In genomic region chr3:26293351-26293750, GRCh38 we compare ENCODE assay signal across 28 cellular contexts.
"Had no signal": no experiment of that assay in that cellular context is flagged by ENCODE, and none has a peak within 500 bp of the region (broad histone marks: within the 10 kb centered on the region; RNA-seq: fewer than 3 reads in every experiment).

No MANE protein-coding gene starts in this region.

- DNase-seq: naive thymus-derived CD8-positive, alpha-beta T cell; occipital lobe; ovary; posterior cingulate gyrus; psoas muscle; right cardiac atrium; right lobe of liver; sigmoid colon; small intestine; stimulated activated CD4-positive, alpha-beta T cell treated with anti-CD3 and anti-CD28 coated beads, Interleukin-15, amount 100 ng/mL, for 24 hours; stimulated activated CD4-positive, alpha-beta T cell treated with anti-CD3 and anti-CD28 coated beads, Interleukin-2, amount 100 ng/mL, for 24 hours; stimulated activated CD4-positive, alpha-beta T cell treated with anti-CD3 and anti-CD28 coated beads, Interleukin-2, amount 100 ng/mL, for 48 hours; stimulated activated CD4-positive, alpha-beta T cell treated with anti-CD3 and anti-CD28 coated beads, Interleukin-4, amount 100 ng/mL, for 24 hours; stimulated activated naive B cell treated with anti-CD40 and anti-IgM and Interleukin-4, amounts not matched to agents 10 μg/mL and 1 μg/mL and 100 μg/mL, for 72 hours; stimulated activated naive CD4-positive, alpha-beta T cell treated with Interleukin-2 at 50 U/mL for 16 hours; stomach; thyroid gland; trophoblast cell; upper lobe of left lung; uterus had no signal

- FAIRE-seq: small intestine had no signal

- H3K27me3 Mint-ChIP-seq: naive thymus-derived CD8-positive, alpha-beta T cell; natural killer cell treated with Interleukin-12 subunit alpha and Interleukin-12 subunit beta and Interleukin-15 and Interleukin-18, amount 100 ng/mL, for 72 hours; progenitor cell of endocrine pancreas; stimulated activated naive B cell treated with anti-CD40 and anti-IgM and Interleukin-4, amounts not matched to agents 10 μg/mL and 1 μg/mL and 100 μg/mL, for 72 hours; stimulated activated naive CD8-positive, alpha-beta T cell treated with anti-CD3 and anti-CD28 coated beads, Interleukin-15, Interleukin-2, amounts not matched to agents 100 ng/mL and 50 ng/mL, for 24 hours had no signal

- H3K4me1 ChIP-seq: neural progenitor cell, parathyroid adenoma, psoas muscle, right lobe of liver, sigmoid colon, stomach, thyroid gland, tibial nerve, upper lobe of left lung, uterus had no signal

- H3K9me3 Mint-ChIP-seq: neural progenitor cell had no signal

- H3K36me3 Mint-ChIP-seq: neural progenitor cell; stimulated activated effector memory CD8-positive, alpha-beta T cell treated with anti-CD3 and anti-CD28 coated beads, Interleukin-12 subunit alpha, Interleukin-12 subunit beta, amount 100 ng/mL, for 72 hours; stimulated activated naive B cell treated with anti-CD40 and anti-IgM and Interleukin-4, amounts not matched to agents 10 μg/mL and 1 μg/mL and 100 μg/mL, for 72 hours had no signal

- H3K27ac ChIP-seq: neural progenitor cell, ovary, parathyroid adenoma, psoas muscle, right lobe of liver, sigmoid colon, stomach, thoracic aorta, thyroid gland, tibial nerve, upper lobe of left lung, uterus had no signal

- H3K27me3 ChIP-seq: neural progenitor cell, ovary, right lobe of liver, sigmoid colon, stomach, thyroid gland, tibial nerve, upper lobe of left lung, uterus had no signal

- H2AFZ ChIP-seq: neural progenitor cell, parathyroid adenoma had no signal

- H3K4me2 ChIP-seq: neural progenitor cell had no signal

- H3K36me3 ChIP-seq: neural progenitor cell, ovary, right lobe of liver, sigmoid colon, stomach, thoracic aorta, thyroid gland, tibial nerve, upper lobe of left lung, uterus had no signal

- H3K9ac ChIP-seq: neural progenitor cell, parathyroid adenoma had no signal

- H3K4me1 Mint-ChIP-seq: naive thymus-derived CD8-positive, alpha-beta T cell; neural progenitor cell; stimulated activated effector memory CD8-positive, alpha-beta T cell treated with anti-CD3 and anti-CD28 coated beads, Interleukin-12 subunit alpha, Interleukin-12 subunit beta, amount 100 ng/mL, for 72 hours; stimulated activated naive B cell treated with anti-CD40 and anti-IgM and Interleukin-4, amounts not matched to agents 10 μg/mL and 1 μg/mL and 100 μg/mL, for 72 hours had no signal

- H3K4me3 ChIP-seq: neural progenitor cell, ovary, psoas muscle, right lobe of liver, sigmoid colon, stomach, thoracic aorta, thyroid gland, tibial nerve, upper lobe of left lung, uterus had no signal

- H3K4me3 Mint-ChIP-seq: naive thymus-derived CD8-positive, alpha-beta T cell; natural killer cell treated with Interleukin-12 subunit alpha and Interleukin-12 subunit beta and Interleukin-15 and Interleukin-18, amount 100 ng/mL, for 72 hours; neural progenitor cell; stimulated activated effector memory CD8-positive, alpha-beta T cell treated with anti-CD3 and anti-CD28 coated beads, Interleukin-12 subunit alpha, Interleukin-12 subunit beta, amount 100 ng/mL, for 72 hours; stimulated activated naive B cell treated with anti-CD40 and anti-IgM and Interleukin-4, amounts not matched to agents 10 μg/mL and 1 μg/mL and 100 μg/mL, for 72 hours; stimulated activated naive CD8-positive, alpha-beta T cell treated with anti-CD3 and anti-CD28 coated beads, Interleukin-15, Interleukin-2, amounts not matched to agents 100 ng/mL and 50 ng/mL, for 24 hours had no signal

- H3K79me2 ChIP-seq: parathyroid adenoma had no signal

- H3K27ac Mint-ChIP-seq: naive thymus-derived CD8-positive, alpha-beta T cell; natural killer cell treated with Interleukin-12 subunit alpha and Interleukin-12 subunit beta and Interleukin-15 and Interleukin-18, amount 100 ng/mL, for 72 hours; neural progenitor cell; progenitor cell of endocrine pancreas; stimulated activated effector memory CD8-positive, alpha-beta T cell treated with anti-CD3 and anti-CD28 coated beads, Interleukin-12 subunit alpha, Interleukin-12 subunit beta, amount 100 ng/mL, for 72 hours; stimulated activated naive B cell treated with anti-CD40 and anti-IgM and Interleukin-4, amounts not matched to agents 10 μg/mL and 1 μg/mL and 100 μg/mL, for 72 hours; stimulated activated naive CD8-positive, alpha-beta T cell treated with anti-CD3 and anti-CD28 coated beads, Interleukin-15, Interleukin-2, amounts not matched to agents 100 ng/mL and 50 ng/mL, for 24 hours had no signal

- H3K9me3 ChIP-seq: ovary, psoas muscle, right lobe of liver, sigmoid colon, stomach, thoracic aorta, thyroid gland, tibial nerve, upper lobe of left lung, uterus had no signal
